9 cellular contexts compared by ENCODE assay signal in genomic region chr9:131642496-131643083, GRCh38.
DNase-seq lines count a peak whose midpoint lies in the region; ATAC-seq, FAIRE-seq and TF ChIP-seq lines count a peak whose summit lies in the region.
"Had no signal": no experiment of that assay in that cellular context is flagged by ENCODE, and none has a peak within 500 bp of the region (broad histone marks: within the 10 kb centered on the region; RNA-seq: fewer than 3 reads in every experiment).

No MANE protein-coding gene starts in this region.

- intact Hi-C loops in activated CD8-positive, alpha-beta T cell treated with anti-CD3 and anti-CD28 coated beads for 36 hours (cut with micrococcal nuclease) = no loop called here
- intact Hi-C loops in naive thymus-derived CD4-positive, alpha-beta T cell (cut with micrococcal nuclease) = no loop called here
- intact Hi-C loops in kidney (cut with DNase I) = loop anchor here (10.0 kb wide), 1 partner anchor 92 kb away; no protein-coding TSS in a partner anchor

- no peak overlapping the region for H3K27ac ChIP-seq in naive thymus-derived CD4-positive, alpha-beta T cell (ENCODE audit: low read depth, low read length)
- H3K27ac ChIP-seq in SJCRH30 = no peak overlapping the region
- peak overlapping the region in 1 of 2 donors; percentile 51 for H3K27ac ChIP-seq in kidney (ENCODE audit: low read depth in 2 of 2, low read length in 2 of 2)
- peak overlapping the region in 1 of 2 donors; percentile 12 for H3K27ac ChIP-seq in small intestine (ENCODE audit: low read depth in 1 of 2, low read length in 1 of 2)

- H3K4me3 Mint-ChIP-seq in activated CD8-positive, alpha-beta T cell treated with anti-CD3 and anti-CD28 coated beads for 36 hours = peak overlapping the region; percentile 45
- H3K4me3 Mint-ChIP-seq in naive thymus-derived CD4-positive, alpha-beta T cell = peak overlapping the region in 1 of 10 donors; percentile 70

- 64 to 72% (median 71%) methylated on average over 13 of the region's 13 CpGs for WGBS in small intestine, 3 donors

- H3K36me3 ChIP-seq in naive thymus-derived CD4-positive, alpha-beta T cell (ENCODE audit: control insufficient read depth in 2 of 3, insufficient read depth in 3 of 3, low read length in 3 of 3) = peaks cover 0 to 71% (median 7%) of the 10 kb centered on the region in 3 experiments
- H3K36me3 ChIP-seq in SJCRH30 (peaks cover 21% of the 10 kb centered on the region), kidney (ENCODE audit: control insufficient read depth in 1 of 2, insufficient read depth in 2 of 2, low read length in 2 of 2) (peaks cover 14 to 16% of the 10 kb centered on the region in 2 donors), small intestine (ENCODE audit: control insufficient read depth in 2 of 2, insufficient read depth in 2 of 2, low read length in 2 of 2) (peaks cover 0 to 2% of the 10 kb centered on the region in 2 donors)

- H3K9me3 ChIP-seq in naive thymus-derived CD4-positive, alpha-beta T cell (ENCODE audit: control insufficient read depth in 2 of 3, low read length in 3 of 3) = no peaks in the 10 kb centered on the region
- no peaks in the 10 kb centered on the region for H3K9me3 ChIP-seq in SJCRH30 (replicated peaks)
- H3K9me3 ChIP-seq in kidney (ENCODE audit: control insufficient read depth in 1 of 2, low read length in 2 of 2) = no peaks in the 10 kb centered on the region
- no peaks in the 10 kb centered on the region for H3K9me3 ChIP-seq in small intestine (ENCODE audit: control insufficient read depth, low read depth)

- H3K27me3 Mint-ChIP-seq in activated CD8-positive, alpha-beta T cell treated with anti-CD3 and anti-CD28 coated beads for 36 hours = no peaks in the 10 kb centered on the region
- H3K27me3 Mint-ChIP-seq in naive thymus-derived CD4-positive, alpha-beta T cell = no peaks in the 10 kb centered on the region

- DNase-seq in GM10248 (ENCODE audit: extremely low spot score) (peak; percentile 81), SJCRH30 (no peak), hippocampal formation (lab: John Stamatoyannopoulos, UW) (no peak), kidney (no peak), small intestine (no peak)
- DNase-seq in activated CD8-positive, alpha-beta T cell treated with anti-CD3 and anti-CD28 coated beads for 36 hours = peak; percentile 73
- peak in 1 of 9 donors; percentile 51 for DNase-seq in naive thymus-derived CD4-positive, alpha-beta T cell
- DNase-seq: NCI-H1417 had no signal

- peak overlapping the region; percentile 96 for H3K27ac Mint-ChIP-seq in activated CD8-positive, alpha-beta T cell treated with anti-CD3 and anti-CD28 coated beads for 36 hours
- H3K27ac Mint-ChIP-seq in naive thymus-derived CD4-positive, alpha-beta T cell = peak overlapping the region in 5 of 9 donors; percentile 47 to 94 (median 66)

- H3K4me3 ChIP-seq in naive thymus-derived CD4-positive, alpha-beta T cell (ENCODE audit: low read length) = no peak overlapping the region
- no peak overlapping the region for H3K4me3 ChIP-seq in SJCRH30
- no peak overlapping the region for H3K4me3 ChIP-seq in kidney (ENCODE audit: low read length in 2 of 2)
- no peak overlapping the region for H3K4me3 ChIP-seq in small intestine (ENCODE audit: low read depth in 1 of 2, low read length in 2 of 2)

- peak; percentile 51 for ATAC-seq in GM21447 (IDR thresholded peaks at IDR 0.05; ENCODE audit: unreplicated experiment)
- peak; percentile 90 for ATAC-seq in activated CD8-positive, alpha-beta T cell treated with anti-CD3 and anti-CD28 coated beads for 36 hours
- no peak for ATAC-seq in naive thymus-derived CD4-positive, alpha-beta T cell

- TF ChIP-seq CTCF in GM10248 (IDR thresholded peaks at IDR 0.05; ENCODE audit: control extremely low read depth, extremely low read depth, low read depth, missing control alignments) (no peak), kidney (IDR thresholded peaks at IDR 0.05; ENCODE audit: borderline replicate concordance, extremely low read depth, insufficient read depth) (no peak)
- no peak for TF ChIP-seq CTCF in activated CD8-positive, alpha-beta T cell treated with anti-CD3 and anti-CD28 coated beads for 36 hours (IDR thresholded peaks at IDR 0.05)

- FAIRE-seq in kidney (lab: Jason Lieb, UNC) (no peak), small intestine (lab: Jason Lieb, UNC) (no peak)

- H3K9me3 Mint-ChIP-seq in activated CD8-positive, alpha-beta T cell treated with anti-CD3 and anti-CD28 coated beads for 36 hours = no peaks in the 10 kb centered on the region
- H3K9me3 Mint-ChIP-seq in naive thymus-derived CD4-positive, alpha-beta T cell = no peaks in the 10 kb centered on the region

- no peak overlapping the region for H3K9ac ChIP-seq in kidney (ENCODE audit: low read length in 2 of 2)

- H3K36me3 Mint-ChIP-seq in activated CD8-positive, alpha-beta T cell treated with anti-CD3 and anti-CD28 coated beads for 36 hours (ENCODE audit: low read depth) = peaks cover 31% of the 10 kb centered on the region
- H3K36me3 Mint-ChIP-seq in naive thymus-derived CD4-positive, alpha-beta T cell = peaks cover 0 to 33% (median 15%) of the 10 kb centered on the region in 5 donors

- H3K27me3 ChIP-seq in naive thymus-derived CD4-positive, alpha-beta T cell (ENCODE audit: control insufficient read depth in 2 of 2, insufficient read depth in 2 of 2, low read length in 2 of 2) = no peaks in the 10 kb centered on the region
- H3K27me3 ChIP-seq in SJCRH30 = no peaks in the 10 kb centered on the region
- no peaks in the 10 kb centered on the region for H3K27me3 ChIP-seq in small intestine (ENCODE audit: control insufficient read depth in 2 of 2, insufficient read depth in 2 of 2, low read length in 2 of 2)

- peaks cover 0 to 9% of the 10 kb centered on the region in 2 donors for H3K4me1 ChIP-seq in naive thymus-derived CD4-positive, alpha-beta T cell (ENCODE audit: control insufficient read depth in 2 of 2, insufficient read depth in 2 of 2, low read length in 2 of 2)
- peaks cover 5% of the 10 kb centered on the region; the same call in 1 of the 2 replicates for H3K4me1 ChIP-seq in SJCRH30
- H3K4me1 ChIP-seq in kidney (ENCODE audit: control insufficient read depth in 1 of 2, insufficient read depth in 1 of 2, low read depth in 1 of 2, low read length in 2 of 2) = peaks cover 15 to 17% of the 10 kb centered on the region in 2 donors
- H3K4me1 ChIP-seq in small intestine (ENCODE audit: control insufficient read depth in 2 of 2, insufficient read depth in 1 of 2, low read depth in 1 of 2, low read length in 1 of 2) = peaks cover 4% of the 10 kb centered on the region in 2 donors

- CTCF ChIA-PET in GM10248 (lab: Yijun Ruan, JAX) = interaction anchor here (0.6 to 3.9 kb wide), 22 partner anchors 8 to 293 kb away, joined by 3 to 27 read pairs (median 4); partner anchors contain the start of gene RAPGEF1
- CTCF ChIA-PET in activated CD8-positive, alpha-beta T cell treated with anti-CD3 and anti-CD28 coated beads for 36 hours (lab: Charles Lee) = interaction anchor here (0.7 to 2.6 kb wide), 17 partner anchors 7 to 610 kb away, joined by 3 to 10 read pairs (median 3); partner anchors contain the start of gene RAPGEF1
- CTCF ChIA-PET in naive thymus-derived CD4-positive, alpha-beta T cell (lab: Charles Lee) = interaction anchor here (1.6 kb wide), 1 partner anchor 10 kb away, joined by 4 read pairs; no protein-coding TSS in a partner anchor

- POLR2A ChIA-PET in GM10248 (lab: Yijun Ruan, JAX) = interaction anchor here (0.6 to 1.1 kb wide), 5 partner anchors 12 to 95 kb away, joined by 3 to 4 read pairs (median 3); no protein-coding TSS in a partner anchor
- POLR2A ChIA-PET in activated CD8-positive, alpha-beta T cell treated with anti-CD3 and anti-CD28 coated beads for 36 hours (lab: Charles Lee) = interaction anchor here (0.7 to 2.9 kb wide), 12 partner anchors 10 to 96 kb away, joined by 3 to 17 read pairs (median 5); partner anchors contain the start of gene RAPGEF1
- POLR2A ChIA-PET in naive thymus-derived CD4-positive, alpha-beta T cell (lab: Charles Lee) = interaction anchor here (0.9 kb wide), 1 partner anchor 17 kb away, joined by 4 read pairs; no protein-coding TSS in a partner anchor

- H3K4me1 Mint-ChIP-seq in activated CD8-positive, alpha-beta T cell treated with anti-CD3 and anti-CD28 coated beads for 36 hours (ENCODE audit: low read depth) = peaks cover 49% of the 10 kb centered on the region
- H3K4me1 Mint-ChIP-seq in naive thymus-derived CD4-positive, alpha-beta T cell = peaks cover 0 to 55% (median 7%) of the 10 kb centered on the region in 7 donors

Comparison
In these comparisons a context has a peak if more than half of its experiments do, and no peak if none do; other contexts are left out.
1. DNase-seq: peak in GM10248 (single experiment) and activated CD8-positive, alpha-beta T cell treated with anti-CD3 and anti-CD28 coated beads for 36 hours (single experiment); none in SJCRH30 (0 of 2), hippocampal formation (0 of 2), kidney (single experiment) and small intestine (single experiment).